ENCODE assay signal across 8 cellular contexts in the genomic region with DNA sequence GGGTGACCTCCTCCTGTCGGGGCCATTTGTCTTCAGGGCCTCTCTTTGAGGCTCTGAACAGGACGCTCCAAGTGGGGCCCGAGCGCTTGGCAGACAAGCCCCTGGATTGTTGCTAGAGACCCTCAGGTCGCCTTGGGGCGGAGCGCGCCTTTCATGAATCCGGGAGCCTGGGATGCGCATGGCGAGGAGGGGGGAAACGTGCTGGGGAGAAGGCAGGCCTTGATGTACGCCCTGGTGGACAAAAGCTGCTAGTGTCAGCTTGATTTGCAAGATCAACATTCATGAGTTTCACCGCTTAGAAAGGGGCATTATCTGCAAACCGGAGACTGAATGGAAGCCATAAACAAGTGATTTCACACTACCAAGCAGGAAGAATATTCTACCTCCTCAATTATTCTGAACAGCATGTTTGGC.
DNase-seq lines count a peak whose midpoint lies in the region; ATAC-seq and TF ChIP-seq lines count a peak whose summit lies in the region.

No MANE protein-coding gene starts in this region.

- DNase-seq in Right ventricle myocardium inferior (ENCODE audit: missing footprints) (no peak), cardiac septum (ENCODE audit: low spot score) (no peak), Karpas-422 (no peak), cerebellar cortex (ENCODE audit: low spot score) (peak; percentile 82), kidney epithelial cell (ENCODE audit: low read depth) (no peak), stromal cell of bone marrow (ENCODE audit: low read depth) (peak; percentile 51), UCSD-AML1 (lab: John Stamatoyannopoulos, UW; ENCODE audit: unreplicated experiment) (no peak)
- DNase-seq in stimulated activated naive CD4-positive, alpha-beta T cell treated with Interleukin-2 at 50 U/mL for 16 hours (lab: John Stamatoyannopoulos, UW): no peak

- no peaks in the 10 kb centered on the region for H3K9me2 ChIP-seq in Karpas-422 (replicated peaks; ENCODE audit: insufficient read depth, low read length)

- H3K36me3 ChIP-seq in Karpas-422 (ENCODE audit: insufficient read depth, low read length): peaks cover 12% of the 10 kb centered on the region
- H3K36me3 ChIP-seq in kidney epithelial cell (ENCODE audit: control insufficient read depth, insufficient read depth, low read length): no peaks in the 10 kb centered on the region

- no peak overlapping the region for H2AFZ ChIP-seq in Karpas-422 (ENCODE audit: low read length)

- peak; percentile 34 for TF ChIP-seq CTCF in kidney epithelial cell (IDR thresholded peaks at IDR 0.05; ENCODE audit: insufficient read depth, low read length, poor library complexity, severe bottlenecking)

- H3K79me2 ChIP-seq in Karpas-422 (ENCODE audit: low read length): no peaks in the 10 kb centered on the region

- peaks cover 4% of the 10 kb centered on the region for H3K9me3 ChIP-seq in Karpas-422 (ENCODE audit: low read length)

- H3K4me3 ChIP-seq in Karpas-422 (ENCODE audit: low read length): peak overlapping the region; percentile 66
- H3K4me3 ChIP-seq in kidney epithelial cell (ENCODE audit: low read depth, low read length): peak overlapping the region; percentile 26

- peaks cover 77% of the 10 kb centered on the region for H3K4me1 ChIP-seq in Karpas-422 (ENCODE audit: low read length)

- no peaks in the 10 kb centered on the region for H4K20me1 ChIP-seq in Karpas-422 (ENCODE audit: insufficient read depth, low read depth, low read length)

- peak; percentile 52 for ATAC-seq in Right ventricle myocardium inferior

- H3K4me2 ChIP-seq in Karpas-422 (ENCODE audit: low read depth, low read length, poor library complexity, severe bottlenecking): peak overlapping the region; percentile 89

- H3K27ac ChIP-seq in Karpas-422 (ENCODE audit: low read length): peak overlapping the region; percentile 96

- H3K27me3 ChIP-seq in Karpas-422 (ENCODE audit: low read length) (no peaks in the 10 kb centered on the region), kidney epithelial cell (ENCODE audit: control insufficient read depth, insufficient read depth, low read length) (no peaks in the 10 kb centered on the region)

- intact Hi-C loops in Right ventricle myocardium inferior (cut with DNase I): loop anchor here (5.0 kb wide), 1 partner anchor 104 kb away; no protein-coding TSS in a partner anchor
- intact Hi-C loops in cardiac septum (cut with DNase I): loop anchor here (10.0 kb wide), 1 partner anchor 87 kb away; no protein-coding TSS in a partner anchor

- H3K9ac ChIP-seq in Karpas-422 (ENCODE audit: low read length): peak overlapping the region; percentile 82

Comparison
In these comparisons a context has a peak if more than half of its experiments do, and no peak if none do; other contexts are left out.
1. DNase-seq: peak in cerebellar cortex (single experiment) and stromal cell of bone marrow (single experiment); none in Right ventricle myocardium inferior (single experiment), cardiac septum (single experiment), Karpas-422 (single experiment), kidney epithelial cell (single experiment), stimulated activated naive CD4-positive, alpha-beta T cell treated with Interleukin-2 at 50 U/mL for 16 hours (single experiment) and UCSD-AML1 (single experiment).